10 cellular contexts compared by ENCODE assay signal in genomic region chr3:172546628-172547214, GRCh38. TPM values are rescaled to one million over a fixed set of nuclear protein-coding genes. Genes with fewer than 3 reads are reported as not detected.
DNase-seq lines count a peak whose midpoint lies in the region; ATAC-seq and TF ChIP-seq lines count a peak whose summit lies in the region.
"Had no signal": no experiment of that assay in that cellular context is flagged by ENCODE, and none has a peak within 500 bp of the region (broad histone marks: within the 10 kb centered on the region; RNA-seq: fewer than 3 reads in every experiment).

No MANE protein-coding gene starts in this region.

- H3K9me3 Mint-ChIP-seq in T-helper 1 cell treated with Interleukin-12 subunit alpha and Interleukin-12 subunit beta and Interleukin-4 antibody, amounts not matched to agents 30 μg/mL and 1 μg/mL, for 36 hours: peaks cover 6% of the 10 kb centered on the region
- no peaks in the 10 kb centered on the region for H3K9me3 Mint-ChIP-seq in activated naive CD8-positive, alpha-beta T cell treated with anti-CD3 and anti-CD28 coated beads for 36 hours

- H3K36me3 Mint-ChIP-seq in T-helper 1 cell treated with Interleukin-12 subunit alpha and Interleukin-12 subunit beta and Interleukin-4 antibody, amounts not matched to agents 30 μg/mL and 1 μg/mL, for 36 hours (ENCODE audit: low read depth): peaks cover 8% of the 10 kb centered on the region
- peaks cover 3% of the 10 kb centered on the region for H3K36me3 Mint-ChIP-seq in activated naive CD8-positive, alpha-beta T cell treated with anti-CD3 and anti-CD28 coated beads for 36 hours

- in situ Hi-C loops in gastrocnemius medialis (cut with MboI; ENCODE audit: low sequenced_read_pairs in 4 of 4): no loop called here

- H3K27me3 ChIP-seq in gastrocnemius medialis (no peaks in the 10 kb centered on the region), tibial nerve (no peaks in the 10 kb centered on the region)
- H3K27me3 ChIP-seq: thyroid gland had no signal

- intact Hi-C loops in gastrocnemius medialis (cut with DNase I; ENCODE audit: low total_unique reads): no loop called here

- H3K4me1 ChIP-seq in gastrocnemius medialis (no peaks in the 10 kb centered on the region), tibial nerve (peaks cover 0 to 14% (median 5%) of the 10 kb centered on the region in 4 donors)

- no peaks in the 10 kb centered on the region for H3K9me3 ChIP-seq in gastrocnemius medialis
- H3K9me3 ChIP-seq in tibial nerve: no peaks in the 10 kb centered on the region
- H3K9me3 ChIP-seq: thyroid gland had no signal

- H3K36me3 ChIP-seq in gastrocnemius medialis (no peaks in the 10 kb centered on the region), tibial nerve (no peaks in the 10 kb centered on the region)
- H3K36me3 ChIP-seq: thyroid gland had no signal

- DNase-seq in T-helper 1 cell: no peak
- DNase-seq in activated naive CD8-positive, alpha-beta T cell treated with anti-CD3 and anti-CD28 coated beads for 36 hours: no peak
- DNase-seq in gastrocnemius medialis: no peak
- DNase-seq in NCI-H1694 (lab: John Stamatoyannopoulos, UW): no peak
- no peak for DNase-seq in tibial nerve (ENCODE audit: low spot score in 2 of 2)
- no peak for DNase-seq in NCI-H774 (lab: John Stamatoyannopoulos, UW)
- DNase-seq: activated CD4-positive, CD25-positive, alpha-beta regulatory T cell treated with anti-CD3 and anti-CD28 coated beads, Interleukin-2, amount 50 U/mL, for 72 hours; thyroid gland had no signal

- no peaks in the 10 kb centered on the region for H3K27me3 Mint-ChIP-seq in T-helper 1 cell treated with Interleukin-12 subunit alpha and Interleukin-12 subunit beta and Interleukin-4 antibody, amounts not matched to agents 30 μg/mL and 1 μg/mL, for 36 hours (ENCODE audit: low read depth)
- no peaks in the 10 kb centered on the region for H3K27me3 Mint-ChIP-seq in activated naive CD8-positive, alpha-beta T cell treated with anti-CD3 and anti-CD28 coated beads for 36 hours

- no peak for TF ChIP-seq EP300 in tibial nerve (IDR thresholded peaks at IDR 0.05)

- peak overlapping the region; percentile 83 for H3K27ac Mint-ChIP-seq in T-helper 1 cell treated with Interleukin-12 subunit alpha and Interleukin-12 subunit beta and Interleukin-4 antibody, amounts not matched to agents 30 μg/mL and 1 μg/mL, for 36 hours
- peak overlapping the region; percentile 54 for H3K27ac Mint-ChIP-seq in activated naive CD8-positive, alpha-beta T cell treated with anti-CD3 and anti-CD28 coated beads for 36 hours

- peaks cover 41% of the 10 kb centered on the region for H3K4me1 Mint-ChIP-seq in T-helper 1 cell treated with Interleukin-12 subunit alpha and Interleukin-12 subunit beta and Interleukin-4 antibody, amounts not matched to agents 30 μg/mL and 1 μg/mL, for 36 hours (ENCODE audit: low read depth)
- peaks cover 28% of the 10 kb centered on the region for H3K4me1 Mint-ChIP-seq in activated naive CD8-positive, alpha-beta T cell treated with anti-CD3 and anti-CD28 coated beads for 36 hours

- TF ChIP-seq CTCF in gastrocnemius medialis (IDR thresholded peaks at IDR 0.05 in 4 of 5, conservative IDR thresholded peaks at IDR 0.05 in 1 of 5) (no peak), tibial nerve (IDR thresholded peaks at IDR 0.05) (no peak)

- ATAC-seq in HG03139 (IDR thresholded peaks at IDR 0.05; ENCODE audit: unreplicated experiment) (peak; percentile 45), gastrocnemius medialis (no peak)

- no peak for TF ChIP-seq POLR2A in gastrocnemius medialis (IDR thresholded peaks at IDR 0.05)
- TF ChIP-seq POLR2A in tibial nerve (IDR thresholded peaks at IDR 0.05): no peak

- peak overlapping the region; percentile 42 for H3K4me3 Mint-ChIP-seq in T-helper 1 cell treated with Interleukin-12 subunit alpha and Interleukin-12 subunit beta and Interleukin-4 antibody, amounts not matched to agents 30 μg/mL and 1 μg/mL, for 36 hours
- no peak overlapping the region for H3K4me3 Mint-ChIP-seq in activated naive CD8-positive, alpha-beta T cell treated with anti-CD3 and anti-CD28 coated beads for 36 hours

- H3K27ac ChIP-seq in gastrocnemius medialis: peak overlapping the region in 3 of 4 donors; percentile 1 to 62 (median 34)
- peak overlapping the region in 1 of 4 donors; percentile 42 for H3K27ac ChIP-seq in tibial nerve
- H3K27ac ChIP-seq: thyroid gland had no signal

- H3K4me3 ChIP-seq in gastrocnemius medialis: no peak overlapping the region
- H3K4me3 ChIP-seq in tibial nerve: no peak overlapping the region
- H3K4me3 ChIP-seq: thyroid gland had no signal

RNA-seq across cellular contexts. Expression of gene TNFSF10, which starts 23.5 kb away (rescaled TPM):
- total RNA-seq in activated naive CD8-positive, alpha-beta T cell treated with anti-CD3 and anti-CD28 coated beads for 36 hours: 10 to 100 TPM; 52.4 to 55.2 TPM
- total RNA-seq in gastrocnemius medialis (10 to 100 TPM; 10.2 to 32.8 (median 24.3) TPM), tibial nerve (10 to 100 TPM; 24.6 to 54.1 (median 37.3) TPM)
